2 cellular contexts compared by ENCODE assay signal in the genomic region with DNA sequence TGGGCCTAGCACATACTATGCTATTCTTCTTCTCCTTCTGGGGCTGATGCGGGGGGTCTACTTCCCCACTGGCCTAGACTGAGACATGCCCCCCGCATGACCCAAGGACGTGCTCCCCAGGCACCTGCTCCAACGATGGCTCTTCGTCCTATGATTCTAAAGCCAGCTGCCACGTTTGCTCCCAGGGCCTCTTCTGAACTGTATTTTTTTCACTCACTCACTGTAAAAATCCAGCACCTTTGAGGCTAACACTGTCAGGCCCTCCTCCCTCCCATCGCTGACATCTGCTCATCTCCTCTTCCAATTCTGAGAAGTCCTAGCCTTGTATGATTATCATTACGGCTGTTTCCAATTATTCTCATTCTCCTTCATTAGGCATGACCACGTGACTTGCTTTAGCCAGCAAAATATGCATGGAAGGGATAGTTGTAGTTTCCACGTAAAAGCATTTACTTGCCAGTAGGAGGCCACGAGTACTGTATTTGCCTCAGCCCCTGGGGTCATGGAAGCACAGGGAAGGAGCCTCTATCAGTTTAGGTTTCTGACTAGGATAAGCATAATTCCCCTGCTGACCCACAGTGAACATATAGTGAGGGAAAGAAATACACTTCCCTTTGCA.
TF ChIP-seq lines count a peak whose summit lies in the region.

No MANE protein-coding gene starts in this region.

TF ChIP-seq in GM23338, 12 proteins besides CTCF, POLR2A, EP300 and RAD21 (continued from another document):
- no peak for TF ChIP-seq ZNF114 (CRISPR knock-in tag; IDR thresholded peaks at IDR 0.05)
- no peak for TF ChIP-seq CREB1 (CRISPR knock-in tag; IDR thresholded peaks at IDR 0.05; ENCODE audit: low read depth)
- TF ChIP-seq, protein P1, sequence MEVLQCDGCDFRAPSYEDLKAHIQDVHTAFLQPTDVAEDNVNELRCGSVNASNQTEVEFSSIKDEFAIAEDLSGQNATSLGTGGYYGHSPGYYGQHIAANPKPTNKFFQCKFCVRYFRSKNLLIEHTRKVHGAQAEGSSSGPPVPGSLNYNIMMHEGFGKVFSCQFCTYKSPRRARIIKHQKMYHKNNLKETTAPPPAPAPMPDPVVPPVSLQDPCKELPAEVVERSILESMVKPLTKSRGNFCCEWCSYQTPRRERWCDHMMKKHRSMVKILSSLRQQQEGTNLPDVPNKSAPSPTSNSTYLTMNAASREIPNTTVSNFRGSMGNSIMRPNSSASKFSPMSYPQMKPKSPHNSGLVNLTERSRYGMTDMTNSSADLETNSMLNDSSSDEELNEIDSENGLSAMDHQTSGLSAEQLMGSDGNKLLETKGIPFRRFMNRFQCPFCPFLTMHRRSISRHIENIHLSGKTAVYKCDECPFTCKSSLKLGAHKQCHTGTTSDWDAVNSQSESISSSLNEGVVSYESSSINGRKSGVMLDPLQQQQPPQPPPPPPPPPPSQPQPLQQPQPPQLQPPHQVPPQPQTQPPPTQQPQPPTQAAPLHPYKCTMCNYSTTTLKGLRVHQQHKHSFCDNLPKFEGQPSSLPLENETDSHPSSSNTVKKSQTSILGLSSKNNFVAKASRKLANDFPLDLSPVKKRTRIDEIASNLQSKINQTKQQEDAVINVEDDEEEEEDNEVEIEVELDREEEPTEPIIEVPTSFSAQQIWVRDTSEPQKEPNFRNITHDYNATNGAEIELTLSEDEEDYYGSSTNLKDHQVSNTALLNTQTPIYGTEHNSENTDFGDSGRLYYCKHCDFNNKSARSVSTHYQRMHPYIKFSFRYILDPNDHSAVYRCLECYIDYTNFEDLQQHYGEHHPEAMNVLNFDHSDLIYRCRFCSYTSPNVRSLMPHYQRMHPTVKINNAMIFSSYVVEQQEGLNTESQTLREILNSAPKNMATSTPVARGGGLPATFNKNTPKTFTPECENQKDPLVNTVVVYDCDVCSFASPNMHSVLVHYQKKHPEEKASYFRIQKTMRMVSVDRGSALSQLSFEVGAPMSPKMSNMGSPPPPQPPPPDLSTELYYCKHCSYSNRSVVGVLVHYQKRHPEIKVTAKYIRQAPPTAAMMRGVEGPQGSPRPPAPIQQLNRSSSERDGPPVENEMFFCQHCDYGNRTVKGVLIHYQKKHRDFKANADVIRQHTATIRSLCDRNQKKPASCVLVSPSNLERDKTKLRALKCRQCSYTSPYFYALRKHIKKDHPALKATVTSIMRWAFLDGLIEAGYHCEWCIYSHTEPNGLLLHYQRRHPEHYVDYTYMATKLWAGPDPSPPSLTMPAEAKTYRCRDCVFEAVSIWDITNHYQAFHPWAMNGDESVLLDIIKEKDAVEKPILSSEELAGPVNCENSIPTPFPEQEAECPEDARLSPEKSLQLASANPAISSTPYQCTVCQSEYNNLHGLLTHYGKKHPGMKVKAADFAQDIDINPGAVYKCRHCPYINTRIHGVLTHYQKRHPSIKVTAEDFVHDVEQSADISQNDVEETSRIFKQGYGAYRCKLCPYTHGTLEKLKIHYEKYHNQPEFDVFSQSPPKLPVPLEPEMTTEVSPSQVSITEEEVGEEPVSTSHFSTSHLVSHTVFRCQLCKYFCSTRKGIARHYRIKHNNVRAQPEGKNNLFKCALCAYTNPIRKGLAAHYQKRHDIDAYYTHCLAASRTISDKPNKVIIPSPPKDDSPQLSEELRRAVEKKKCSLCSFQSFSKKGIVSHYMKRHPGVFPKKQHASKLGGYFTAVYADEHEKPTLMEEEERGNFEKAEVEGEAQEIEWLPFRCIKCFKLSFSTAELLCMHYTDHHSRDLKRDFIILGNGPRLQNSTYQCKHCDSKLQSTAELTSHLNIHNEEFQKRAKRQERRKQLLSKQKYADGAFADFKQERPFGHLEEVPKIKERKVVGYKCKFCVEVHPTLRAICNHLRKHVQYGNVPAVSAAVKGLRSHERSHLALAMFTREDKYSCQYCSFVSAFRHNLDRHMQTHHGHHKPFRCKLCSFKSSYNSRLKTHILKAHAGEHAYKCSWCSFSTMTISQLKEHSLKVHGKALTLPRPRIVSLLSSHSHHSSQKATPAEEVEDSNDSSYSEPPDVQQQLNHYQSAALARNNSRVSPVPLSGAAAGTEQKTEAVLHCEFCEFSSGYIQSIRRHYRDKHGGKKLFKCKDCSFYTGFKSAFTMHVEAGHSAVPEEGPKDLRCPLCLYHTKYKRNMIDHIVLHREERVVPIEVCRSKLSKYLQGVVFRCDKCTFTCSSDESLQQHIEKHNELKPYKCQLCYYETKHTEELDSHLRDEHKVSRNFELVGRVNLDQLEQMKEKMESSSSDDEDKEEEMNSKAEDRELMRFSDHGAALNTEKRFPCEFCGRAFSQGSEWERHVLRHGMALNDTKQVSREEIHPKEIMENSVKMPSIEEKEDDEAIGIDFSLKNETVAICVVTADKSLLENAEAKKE (CRISPR knock-in tag; IDR thresholded peaks at IDR 0.05) = no peak
- TF ChIP-seq, protein P2, sequence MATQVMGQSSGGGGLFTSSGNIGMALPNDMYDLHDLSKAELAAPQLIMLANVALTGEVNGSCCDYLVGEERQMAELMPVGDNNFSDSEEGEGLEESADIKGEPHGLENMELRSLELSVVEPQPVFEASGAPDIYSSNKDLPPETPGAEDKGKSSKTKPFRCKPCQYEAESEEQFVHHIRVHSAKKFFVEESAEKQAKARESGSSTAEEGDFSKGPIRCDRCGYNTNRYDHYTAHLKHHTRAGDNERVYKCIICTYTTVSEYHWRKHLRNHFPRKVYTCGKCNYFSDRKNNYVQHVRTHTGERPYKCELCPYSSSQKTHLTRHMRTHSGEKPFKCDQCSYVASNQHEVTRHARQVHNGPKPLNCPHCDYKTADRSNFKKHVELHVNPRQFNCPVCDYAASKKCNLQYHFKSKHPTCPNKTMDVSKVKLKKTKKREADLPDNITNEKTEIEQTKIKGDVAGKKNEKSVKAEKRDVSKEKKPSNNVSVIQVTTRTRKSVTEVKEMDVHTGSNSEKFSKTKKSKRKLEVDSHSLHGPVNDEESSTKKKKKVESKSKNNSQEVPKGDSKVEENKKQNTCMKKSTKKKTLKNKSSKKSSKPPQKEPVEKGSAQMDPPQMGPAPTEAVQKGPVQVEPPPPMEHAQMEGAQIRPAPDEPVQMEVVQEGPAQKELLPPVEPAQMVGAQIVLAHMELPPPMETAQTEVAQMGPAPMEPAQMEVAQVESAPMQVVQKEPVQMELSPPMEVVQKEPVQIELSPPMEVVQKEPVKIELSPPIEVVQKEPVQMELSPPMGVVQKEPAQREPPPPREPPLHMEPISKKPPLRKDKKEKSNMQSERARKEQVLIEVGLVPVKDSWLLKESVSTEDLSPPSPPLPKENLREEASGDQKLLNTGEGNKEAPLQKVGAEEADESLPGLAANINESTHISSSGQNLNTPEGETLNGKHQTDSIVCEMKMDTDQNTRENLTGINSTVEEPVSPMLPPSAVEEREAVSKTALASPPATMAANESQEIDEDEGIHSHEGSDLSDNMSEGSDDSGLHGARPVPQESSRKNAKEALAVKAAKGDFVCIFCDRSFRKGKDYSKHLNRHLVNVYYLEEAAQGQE (IDR thresholded peaks at IDR 0.05; ENCODE audit: unreplicated experiment) = no peak
TF ChIP-seq in GM23338: peak in this region for 0.

TF ChIP-seq in SK-N-SH, 30 proteins besides CTCF, POLR2A, EP300 and RAD21 (continued from another document):
- TF ChIP-seq, protein P3, sequence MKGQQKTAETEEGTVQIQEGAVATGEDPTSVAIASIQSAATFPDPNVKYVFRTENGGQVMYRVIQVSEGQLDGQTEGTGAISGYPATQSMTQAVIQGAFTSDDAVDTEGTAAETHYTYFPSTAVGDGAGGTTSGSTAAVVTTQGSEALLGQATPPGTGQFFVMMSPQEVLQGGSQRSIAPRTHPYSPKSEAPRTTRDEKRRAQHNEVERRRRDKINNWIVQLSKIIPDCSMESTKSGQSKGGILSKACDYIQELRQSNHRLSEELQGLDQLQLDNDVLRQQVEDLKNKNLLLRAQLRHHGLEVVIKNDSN (IDR thresholded peaks at IDR 0.05; ENCODE audit: borderline replicate concordance, low read depth) = peak; percentile 79; the same call in 1 of the 2 replicates
